ENCODE assay signal across 26 cellular contexts in the genomic region with DNA sequence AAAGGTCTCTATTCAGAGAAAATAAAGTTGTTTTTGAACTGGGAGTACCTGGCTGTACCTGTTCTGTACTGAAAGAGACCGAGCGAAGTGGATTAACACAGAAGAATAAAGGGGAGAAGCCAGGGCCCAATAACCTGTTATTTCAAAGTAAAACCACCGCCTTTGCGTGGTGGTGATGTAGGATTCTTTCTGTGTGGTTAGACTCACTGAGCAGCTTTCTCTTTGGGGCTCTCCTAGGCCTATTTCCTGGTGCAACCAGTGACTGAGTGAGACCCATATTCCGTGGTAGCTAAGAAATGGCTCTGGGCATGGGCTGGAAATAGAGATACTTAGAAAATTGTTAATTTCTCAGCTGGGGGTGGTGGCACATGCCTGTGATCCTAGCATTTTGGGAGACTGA.
DNase-seq lines count a peak whose midpoint lies in the region; ATAC-seq and TF ChIP-seq lines count a peak whose summit lies in the region.
"Had no signal": no experiment of that assay in that cellular context is flagged by ENCODE, and none has a peak within 500 bp of the region (broad histone marks: within the 10 kb centered on the region; RNA-seq: fewer than 3 reads in every experiment).

No MANE protein-coding gene starts in this region.

- no peaks in the 10 kb centered on the region for H3K9me3 Mint-ChIP-seq in activated CD8-positive, alpha-beta memory T cell treated with anti-CD3 and anti-CD28 coated beads, Interleukin-2, amount 10 ng/mL, durations not matched to agents 7 days and 5 days (ENCODE audit: low read depth)
- no peaks in the 10 kb centered on the region for H3K9me3 Mint-ChIP-seq in activated T-helper 17 cell treated with anti-CD3 and anti-CD28 coated beads, Interleukin-2, amount 50 U/mL, for 72 hours
- peaks cover 0 to 4% (median 0%) of the 10 kb centered on the region in 9 donors for H3K9me3 Mint-ChIP-seq in naive thymus-derived CD8-positive, alpha-beta T cell
- no peaks in the 10 kb centered on the region; the same call in 2 of the 3 replicates for H3K9me3 Mint-ChIP-seq in GM23338

- H3K27me3 ChIP-seq in GM23338 (ENCODE audit: insufficient read depth) = no peaks in the 10 kb centered on the region
- H3K27me3 ChIP-seq: BLaER1, esophagus muscularis mucosa, gastroesophageal sphincter, upper lobe of right lung had no signal

- no peaks in the 10 kb centered on the region for H3K4me1 ChIP-seq in GM23338 (ENCODE audit: insufficient read depth)
- H3K4me1 ChIP-seq: A549, BLaER1, HAP-1 had no signal

- H2AFZ ChIP-seq in GM23338 = no peak overlapping the region

- H3K27ac ChIP-seq in GM23338 (ENCODE audit: low read depth) = no peak overlapping the region
- H3K27ac ChIP-seq: A549, BLaER1, esophagus muscularis mucosa, gastroesophageal sphincter, upper lobe of right lung, WERI-Rb-1 had no signal

- H3K4me2 ChIP-seq in GM23338 = no peak overlapping the region
- H3K4me2 ChIP-seq: A549, BLaER1 had no signal

- H4K20me1 ChIP-seq in GM23338 (replicated peaks; ENCODE audit: insufficient read depth) = no peaks in the 10 kb centered on the region
- H4K20me1 ChIP-seq: BLaER1 had no signal

- H3K27me3 Mint-ChIP-seq in activated CD8-positive, alpha-beta memory T cell treated with anti-CD3 and anti-CD28 coated beads, Interleukin-2, amount 10 ng/mL, durations not matched to agents 7 days and 5 days = no peaks in the 10 kb centered on the region
- no peaks in the 10 kb centered on the region for H3K27me3 Mint-ChIP-seq in activated T-helper 17 cell treated with anti-CD3 and anti-CD28 coated beads, Interleukin-2, amount 50 U/mL, for 72 hours
- H3K27me3 Mint-ChIP-seq in naive thymus-derived CD8-positive, alpha-beta T cell = no peaks in the 10 kb centered on the region
- peaks cover under 1% of the 10 kb centered on the region for H3K27me3 Mint-ChIP-seq in GM23338 (ENCODE audit: insufficient read depth, low read depth, poor library complexity)

- H3K36me3 Mint-ChIP-seq in activated CD8-positive, alpha-beta memory T cell treated with anti-CD3 and anti-CD28 coated beads, Interleukin-2, amount 10 ng/mL, durations not matched to agents 7 days and 5 days = peaks cover 20% of the 10 kb centered on the region
- no peaks in the 10 kb centered on the region for H3K36me3 Mint-ChIP-seq in activated T-helper 17 cell treated with anti-CD3 and anti-CD28 coated beads, Interleukin-2, amount 50 U/mL, for 72 hours (ENCODE audit: low read depth)
- H3K36me3 Mint-ChIP-seq in naive thymus-derived CD8-positive, alpha-beta T cell = no peaks in the 10 kb centered on the region
- H3K36me3 Mint-ChIP-seq in GM23338 (ENCODE audit: low read depth) = no peaks in the 10 kb centered on the region

- H3K79me2 ChIP-seq in GM23338 (replicated peaks; ENCODE audit: insufficient read depth) = no peaks in the 10 kb centered on the region

- H3K4me3 Mint-ChIP-seq in activated CD8-positive, alpha-beta memory T cell treated with anti-CD3 and anti-CD28 coated beads, Interleukin-2, amount 10 ng/mL, durations not matched to agents 7 days and 5 days = peak overlapping the region; percentile 32
- peak overlapping the region; percentile 39 for H3K4me3 Mint-ChIP-seq in activated T-helper 17 cell treated with anti-CD3 and anti-CD28 coated beads, Interleukin-2, amount 50 U/mL, for 72 hours
- peak overlapping the region; percentile 32 to 79 (median 65) for H3K4me3 Mint-ChIP-seq in naive thymus-derived CD8-positive, alpha-beta T cell
- no peak overlapping the region for H3K4me3 Mint-ChIP-seq in GM23338
- H3K4me3 Mint-ChIP-seq: nephron progenitor cell had no signal

- TF ChIP-seq CTCF in GM23338 (conservative IDR thresholded peaks at IDR 0.05; ENCODE audit: low read depth in 2 of 2) = no peak

- peak overlapping the region; percentile 85 for H3K27ac Mint-ChIP-seq in activated CD8-positive, alpha-beta memory T cell treated with anti-CD3 and anti-CD28 coated beads, Interleukin-2, amount 10 ng/mL, durations not matched to agents 7 days and 5 days
- peak overlapping the region; percentile 5 for H3K27ac Mint-ChIP-seq in activated T-helper 17 cell treated with anti-CD3 and anti-CD28 coated beads, Interleukin-2, amount 50 U/mL, for 72 hours
- H3K27ac Mint-ChIP-seq in naive thymus-derived CD8-positive, alpha-beta T cell = peak overlapping the region; percentile 89 to 96 (median 92)
- no peak overlapping the region for H3K27ac Mint-ChIP-seq in GM23338
- H3K27ac Mint-ChIP-seq: nephron progenitor cell had no signal

- DNase-seq in activated CD8-positive, alpha-beta memory T cell treated with anti-CD3 and anti-CD28 coated beads, Interleukin-2, amount 10 ng/mL, durations not matched to agents 7 days and 5 days = peak; percentile 83
- no peak for DNase-seq in activated CD8-positive, alpha-beta memory T cell treated with anti-CD3 and anti-CD28 coated beads, Interleukin-2, amount 50 U/mL, for 48 hours
- DNase-seq in Jurkat, Clone E6-1 (ENCODE audit: low read depth, low spot score) = peak; percentile 60
- peak in 6 of 10 donors; percentile 25 to 74 (median 57) for DNase-seq in naive thymus-derived CD8-positive, alpha-beta T cell
- DNase-seq in GM23338 (ENCODE audit: low spot score) = no peak
- DNase-seq: aorta; cerebellar nuclear complex; DMS153; mesenchymal stem cell; MG63; NCI-H1436; NCI-H2171 treated with DMSO at 0.1 percent for 48 hours; nephron progenitor cell; Right ventricle myocardium superior; stimulated activated CD4-positive, alpha-beta T cell treated with anti-CD3 and anti-CD28 coated beads, Interleukin-2, amount 100 ng/mL, for 48 hours; upper lobe of right lung; WERI-Rb-1 had no signal

- CTCF ChIA-PET in activated CD8-positive, alpha-beta memory T cell treated with anti-CD3 and anti-CD28 coated beads, Interleukin-2, amount 10 ng/mL, durations not matched to agents 7 days and 5 days (lab: Charles Lee) = interaction anchor here (0.5 to 12.4 kb wide), 17 partner anchors 12 to 866 kb away, joined by 3 to 173 read pairs (median 5); partner anchors contain the start of gene XCL1

- H3K4me3 ChIP-seq in Jurkat, Clone E6-1 (ENCODE audit: low read length) = no peak overlapping the region
- no peak overlapping the region for H3K4me3 ChIP-seq in GM23338
- H3K4me3 ChIP-seq: A549, BLaER1, esophagus muscularis mucosa, gastroesophageal sphincter, HAP-1, MG63, upper lobe of right lung had no signal

- ATAC-seq in activated CD8-positive, alpha-beta memory T cell treated with anti-CD3 and anti-CD28 coated beads, Interleukin-2, amount 10 ng/mL, durations not matched to agents 7 days and 5 days = peak; percentile 67
- peak; percentile 74 for ATAC-seq in activated T-helper 17 cell treated with anti-CD3 and anti-CD28 coated beads, Interleukin-2, amount 50 U/mL, for 72 hours (replicated peaks)
- ATAC-seq in naive thymus-derived CD8-positive, alpha-beta T cell = peak; percentile 66 to 81
- ATAC-seq in GM19467 (IDR thresholded peaks at IDR 0.05; ENCODE audit: unreplicated experiment) = no peak
- ATAC-seq in GM23338 = no peak
- no peak for ATAC-seq in GM21786 (IDR thresholded peaks at IDR 0.05; ENCODE audit: unreplicated experiment)
- ATAC-seq: A549, gastroesophageal sphincter, sciatic nerve, upper lobe of right lung had no signal

- H3K4me1 Mint-ChIP-seq in activated CD8-positive, alpha-beta memory T cell treated with anti-CD3 and anti-CD28 coated beads, Interleukin-2, amount 10 ng/mL, durations not matched to agents 7 days and 5 days = peaks cover 73% of the 10 kb centered on the region
- peaks cover 40% of the 10 kb centered on the region for H3K4me1 Mint-ChIP-seq in activated T-helper 17 cell treated with anti-CD3 and anti-CD28 coated beads, Interleukin-2, amount 50 U/mL, for 72 hours
- H3K4me1 Mint-ChIP-seq in naive thymus-derived CD8-positive, alpha-beta T cell = peaks cover 62 to 100% (median 80%) of the 10 kb centered on the region in 4 donors
- H3K4me1 Mint-ChIP-seq in GM23338 = peaks cover 8% of the 10 kb centered on the region; the same call in 1 of the 3 replicates

- H3F3A ChIP-seq in GM23338 (replicated peaks; ENCODE audit: low read depth) = no peaks in the 10 kb centered on the region

- peaks cover 3% of the 10 kb centered on the region; the same call in 1 of the 2 replicates for H3K9me2 ChIP-seq in GM23338 (ENCODE audit: insufficient read depth)

- no peaks in the 10 kb centered on the region for H3K36me3 ChIP-seq in GM23338 (ENCODE audit: insufficient read depth)
- H3K36me3 ChIP-seq: BLaER1, esophagus muscularis mucosa, gastroesophageal sphincter, HAP-1, MG63, upper lobe of right lung, WERI-Rb-1 had no signal

- POLR2A ChIA-PET in naive thymus-derived CD8-positive, alpha-beta T cell (lab: Charles Lee) = interaction anchor here (0.8 to 3.6 kb wide), 8 partner anchors 14 to 108 kb away, joined by 3 to 21 read pairs (median 4); no protein-coding TSS in a partner anchor

TF ChIP-seq in GM23338, 12 proteins besides CTCF, POLR2A, EP300 and RAD21 (continues in another document):
- no peak for TF ChIP-seq ZNF114 (CRISPR knock-in tag; IDR thresholded peaks at IDR 0.05)
- no peak for TF ChIP-seq EZH2 (IDR thresholded peaks at IDR 0.05; ENCODE audit: low read depth, unreplicated experiment)
- no peak for TF ChIP-seq ZNF331 (CRISPR knock-in tag; IDR thresholded peaks at IDR 0.05; ENCODE audit: low read depth)
- TF ChIP-seq JUNB (IDR thresholded peaks at IDR 0.05; ENCODE audit: unreplicated experiment) = no peak
- TF ChIP-seq EZH2phosphoT487 (IDR thresholded peaks at IDR 0.05; ENCODE audit: unreplicated experiment) = no peak
- TF ChIP-seq NANOG (IDR thresholded peaks at IDR 0.05; ENCODE audit: borderline replicate concordance) = no peak
- no peak for TF ChIP-seq POLR2AphosphoS5 (IDR thresholded peaks at IDR 0.05; ENCODE audit: low read depth)
- TF ChIP-seq ETS1 (IDR thresholded peaks at IDR 0.05) = no peak

Comparison
In these comparisons a context has a peak if more than half of its experiments do, and no peak if none do; other contexts are left out.
1. DNase-seq: peak in activated CD8-positive, alpha-beta memory T cell treated with anti-CD3 and anti-CD28 coated beads, Interleukin-2, amount 10 ng/mL, durations not matched to agents 7 days and 5 days (single experiment), Jurkat, Clone E6-1 (single experiment) and naive thymus-derived CD8-positive, alpha-beta T cell (6 of 10); none in activated CD8-positive, alpha-beta memory T cell treated with anti-CD3 and anti-CD28 coated beads, Interleukin-2, amount 50 U/mL, for 48 hours (single experiment) and GM23338 (single experiment).
2. ATAC-seq: peak in activated CD8-positive, alpha-beta memory T cell treated with anti-CD3 and anti-CD28 coated beads, Interleukin-2, amount 10 ng/mL, durations not matched to agents 7 days and 5 days (single experiment), activated T-helper 17 cell treated with anti-CD3 and anti-CD28 coated beads, Interleukin-2, amount 50 U/mL, for 72 hours (single experiment) and naive thymus-derived CD8-positive, alpha-beta T cell (2 of 2); none in GM19467 (single experiment), GM23338 (single experiment) and GM21786 (single experiment).